ENCODE assay signal across 1 cellular context in genomic region chr9:134169724-134170401, GRCh38.
TF ChIP-seq lines count a peak whose summit lies in the region.

No MANE protein-coding gene starts in this region.

TF ChIP-seq in HepG2, 621 proteins besides CTCF, POLR2A, EP300 and RAD21 (continued from another document):
- 0 out of 2 replicates have a peak, but pooled peaks have one; percentile 57 for TF ChIP-seq MYPOP (CRISPR knock-in tag; IDR thresholded peaks at IDR 0.05)
